In the genomic region with DNA sequence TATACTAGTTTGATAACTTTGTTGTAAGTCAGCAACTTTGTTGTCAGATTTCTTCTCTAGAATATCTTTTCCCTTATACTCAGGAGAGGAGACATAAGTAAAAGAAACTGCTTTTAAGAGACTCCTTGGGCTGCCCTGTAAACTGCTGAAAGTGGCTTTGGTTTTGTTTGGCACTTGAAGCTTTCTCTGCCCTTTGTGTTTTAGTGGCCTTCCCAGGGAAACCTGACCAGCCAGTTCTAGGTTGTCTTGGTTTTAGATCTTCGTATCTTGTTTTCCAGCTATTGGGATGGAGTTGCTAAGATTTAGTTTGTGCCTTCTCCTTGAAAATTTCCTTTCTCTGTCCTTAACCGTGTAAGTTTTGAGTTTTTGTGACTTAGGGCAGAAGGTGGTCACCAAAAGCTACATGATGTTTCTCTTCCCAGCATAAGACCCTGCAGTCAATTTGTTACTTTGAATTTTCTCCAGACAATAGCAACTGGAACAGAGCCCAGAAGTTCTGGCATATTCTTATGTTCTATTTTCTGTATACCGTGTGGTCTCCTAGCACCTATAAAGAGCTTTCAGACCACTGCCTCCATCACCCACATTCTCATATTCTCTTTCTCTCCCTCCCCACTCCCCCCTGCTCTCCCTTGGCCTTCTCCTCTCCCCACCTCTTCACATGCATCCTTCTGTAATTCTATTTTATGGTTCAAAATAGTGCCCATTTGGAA, we compare ENCODE assay signal across 25 cellular contexts.
DNase-seq lines count a peak whose midpoint lies in the region; ATAC-seq and TF ChIP-seq lines count a peak whose summit lies in the region.
"Had no signal": no experiment of that assay in that cellular context is flagged by ENCODE, and none has a peak within 500 bp of the region (broad histone marks: within the 10 kb centered on the region; RNA-seq: fewer than 3 reads in every experiment).

No MANE protein-coding gene starts in this region.

- H3K36me3 Mint-ChIP-seq in MCF 10A (ENCODE audit: insufficient read depth, unreplicated experiment) (peaks cover 13% of the 10 kb centered on the region), type B pancreatic cell (peaks cover 25% of the 10 kb centered on the region)

- ATAC-seq in HG02938 (IDR thresholded peaks at IDR 0.05; ENCODE audit: unreplicated experiment) = no peak
- ATAC-seq: activated CD8-positive, alpha-beta memory T cell treated with anti-CD3 and anti-CD28 coated beads, Interleukin-2, amount 10 ng/mL, durations not matched to agents 7 days and 5 days; body of pancreas; SK-N-SH treated with all-trans-retinoic acid at 6 μM for 48 hours had no signal

- H3K9me3 ChIP-seq in breast epithelium = no peaks in the 10 kb centered on the region
- H3K9me3 ChIP-seq: body of pancreas had no signal

- H3K27ac Mint-ChIP-seq in MCF 10A (ENCODE audit: low read depth, unreplicated experiment) (no peak overlapping the region), type B pancreatic cell (peak overlapping the region; percentile 70)
- H3K27ac Mint-ChIP-seq: activated CD8-positive, alpha-beta memory T cell treated with anti-CD3 and anti-CD28 coated beads, Interleukin-2, amount 10 ng/mL, durations not matched to agents 7 days and 5 days; activated T-helper 1 cell treated with anti-CD3 and anti-CD28 coated beads, Interleukin-12 subunit alpha, Interleukin-12 subunit beta, Interleukin-2, Interleukin-4 antibody, amounts not matched to agents 30 ng/mL and 10 ng/mL and 1 ng/mL, durations not matched to agents 14 hours and 24 hours and 36 hours; H9; T-helper 2 cell treated with Interferon-gamma antibody and Interleukin-4, amounts not matched to agents 5 μg/mL and 100 μg/mL, for 36 hours had no signal

- POLR2A ChIA-PET in MCF 10A (lab: Yijun Ruan, JAX) = interaction anchor here (0.6 to 0.7 kb wide), 2 partner anchors 38 to 183 kb away, joined by 3 read pairs; no protein-coding TSS in a partner anchor

- H3K4me1 Mint-ChIP-seq in MCF 10A (ENCODE audit: insufficient read depth, unreplicated experiment) = peaks cover 9% of the 10 kb centered on the region
- peaks cover 20% of the 10 kb centered on the region for H3K4me1 Mint-ChIP-seq in type B pancreatic cell (ENCODE audit: unreplicated experiment)
- H3K4me1 Mint-ChIP-seq: activated CD8-positive, alpha-beta memory T cell treated with anti-CD3 and anti-CD28 coated beads, Interleukin-2, amount 10 ng/mL, durations not matched to agents 7 days and 5 days had no signal

- H3K4me3 Mint-ChIP-seq in MCF 10A (ENCODE audit: unreplicated experiment) = no peak overlapping the region
- H3K4me3 Mint-ChIP-seq in type B pancreatic cell = peak overlapping the region; percentile 62
- H3K4me3 Mint-ChIP-seq: activated CD8-positive, alpha-beta memory T cell treated with anti-CD3 and anti-CD28 coated beads, Interleukin-2, amount 10 ng/mL, durations not matched to agents 7 days and 5 days; activated T-helper 1 cell treated with anti-CD3 and anti-CD28 coated beads, Interleukin-12 subunit alpha, Interleukin-12 subunit beta, Interleukin-2, Interleukin-4 antibody, amounts not matched to agents 30 ng/mL and 10 ng/mL and 1 ng/mL, durations not matched to agents 14 hours and 24 hours and 36 hours; H9; T-helper 2 cell treated with Interferon-gamma antibody and Interleukin-4, amounts not matched to agents 5 μg/mL and 100 μg/mL, for 36 hours had no signal

- TF ChIP-seq POLR2A in breast epithelium (IDR thresholded peaks at IDR 0.05) = no peak

- no TSS peak for BruUV-seq in MCF 10A (replicated peaks; lab: Mats Ljungman, UMichigan)

- H3K27me3 Mint-ChIP-seq in MCF 10A (ENCODE audit: insufficient read depth, unreplicated experiment) (no peaks in the 10 kb centered on the region), type B pancreatic cell (no peaks in the 10 kb centered on the region)
- H3K27me3 Mint-ChIP-seq: activated CD8-positive, alpha-beta memory T cell treated with anti-CD3 and anti-CD28 coated beads, Interleukin-2, amount 10 ng/mL, durations not matched to agents 7 days and 5 days had no signal

- CTCF ChIA-PET in MCF 10A (lab: Yijun Ruan, JAX) = interaction anchor here (1.0 to 1.1 kb wide), 2 partner anchors 34 to 128 kb away, joined by 3 to 4 read pairs; no protein-coding TSS in a partner anchor

- no peaks in the 10 kb centered on the region for H3K4me1 ChIP-seq in breast epithelium

- H3K9me3 Mint-ChIP-seq in MCF 10A (ENCODE audit: unreplicated experiment) (no peaks in the 10 kb centered on the region), type B pancreatic cell (no peaks in the 10 kb centered on the region)
- H3K9me3 Mint-ChIP-seq: activated T-helper 1 cell treated with anti-CD3 and anti-CD28 coated beads, Interleukin-12 subunit alpha, Interleukin-12 subunit beta, Interleukin-2, Interleukin-4 antibody, amounts not matched to agents 30 ng/mL and 10 ng/mL and 1 ng/mL, durations not matched to agents 14 hours and 24 hours and 36 hours; T-helper 2 cell treated with Interferon-gamma antibody and Interleukin-4, amounts not matched to agents 5 μg/mL and 100 μg/mL, for 36 hours had no signal

- peak overlapping the region; percentile 69 to 76 for H3K27ac ChIP-seq in breast epithelium
- H3K27ac ChIP-seq: BLaER1 treated with 17β-estradiol and CSF1 and Interleukin-3, amounts not matched to agents 10 nM and 100 nM; body of pancreas; WERI-Rb-1 had no signal

- H3K36me3 ChIP-seq in breast epithelium = no peaks in the 10 kb centered on the region

- intact Hi-C loops in breast epithelium (cut with DNase I; ENCODE audit: low total_unique reads) (no loop called here), MCF 10A (cut with micrococcal nuclease) (no loop called here)

- DNase-seq in breast epithelium (ENCODE audit: low spot score in 2 of 2) (peak in 1 of 2 donors; percentile 47), MCF 10A (ENCODE audit: unreplicated experiment) (no peak), astrocyte of the hippocampus (ENCODE audit: low read depth, low spot score) (peak; percentile 74), glomerular endothelial cell (ENCODE audit: extremely low read depth, low read depth, low spot score) (peak; percentile 3), type B pancreatic cell (ENCODE audit: extremely low spot score, unreplicated experiment) (no peak), NCI-H82 treated with DMSO at 0.1 percent for 48 hours (lab: John Stamatoyannopoulos, UW; ENCODE audit: unreplicated experiment) (no peak)
- DNase-seq in effector CD4-positive, alpha-beta T cell = no peak
- DNase-seq: activated CD4-positive, alpha-beta T cell treated with anti-CD3 and anti-CD28 coated beads, Interleukin-2, amount 50 U/mL, for 1 hour; activated CD8-positive, alpha-beta memory T cell treated with anti-CD3 and anti-CD28 coated beads, Interleukin-2, amount 10 ng/mL, durations not matched to agents 7 days and 5 days; activated naive CD4-positive, alpha-beta T cell treated with anti-CD3 and anti-CD28 coated beads, Interleukin-2, amount 50 U/mL, for 16 hours; effector CD8-positive, alpha-beta T cell; H9; KG1; kidney; NCI-H2171 treated with DMSO at 0.1 percent for 48 hours; NCI-H69; stimulated activated CD4-positive, alpha-beta T cell treated with anti-CD3 and anti-CD28 coated beads, Interleukin-2, amount 100 ng/mL, for 24 hours; WERI-Rb-1 had no signal

- TF ChIP-seq CTCF in breast epithelium (IDR thresholded peaks at IDR 0.05) (no peak), MCF 10A (IDR thresholded peaks at IDR 0.05; ENCODE audit: unreplicated experiment) (no peak), type B pancreatic cell (conservative IDR thresholded peaks at IDR 0.05) (no peak)

- no peaks in the 10 kb centered on the region for H3K27me3 ChIP-seq in breast epithelium
- H3K27me3 ChIP-seq: BLaER1 treated with 17β-estradiol and CSF1 and Interleukin-3, amounts not matched to agents 10 nM and 100 nM; body of pancreas had no signal

- H3K4me3 ChIP-seq in breast epithelium = no peak overlapping the region
- H3K4me3 ChIP-seq: BLaER1 treated with 17β-estradiol and CSF1 and Interleukin-3, amounts not matched to agents 10 nM and 100 nM; body of pancreas; smooth muscle cell had no signal

Comparison
In these comparisons a context has a peak if more than half of its experiments do, and no peak if none do; other contexts are left out.
1. DNase-seq: peak in astrocyte of the hippocampus (single experiment) and glomerular endothelial cell (single experiment); none in MCF 10A (single experiment), type B pancreatic cell (single experiment), effector CD4-positive, alpha-beta T cell (single experiment) and NCI-H82 treated with DMSO at 0.1 percent for 48 hours (single experiment).